Comparison of ENCODE assay signal across 6 cellular contexts in the genomic region with DNA sequence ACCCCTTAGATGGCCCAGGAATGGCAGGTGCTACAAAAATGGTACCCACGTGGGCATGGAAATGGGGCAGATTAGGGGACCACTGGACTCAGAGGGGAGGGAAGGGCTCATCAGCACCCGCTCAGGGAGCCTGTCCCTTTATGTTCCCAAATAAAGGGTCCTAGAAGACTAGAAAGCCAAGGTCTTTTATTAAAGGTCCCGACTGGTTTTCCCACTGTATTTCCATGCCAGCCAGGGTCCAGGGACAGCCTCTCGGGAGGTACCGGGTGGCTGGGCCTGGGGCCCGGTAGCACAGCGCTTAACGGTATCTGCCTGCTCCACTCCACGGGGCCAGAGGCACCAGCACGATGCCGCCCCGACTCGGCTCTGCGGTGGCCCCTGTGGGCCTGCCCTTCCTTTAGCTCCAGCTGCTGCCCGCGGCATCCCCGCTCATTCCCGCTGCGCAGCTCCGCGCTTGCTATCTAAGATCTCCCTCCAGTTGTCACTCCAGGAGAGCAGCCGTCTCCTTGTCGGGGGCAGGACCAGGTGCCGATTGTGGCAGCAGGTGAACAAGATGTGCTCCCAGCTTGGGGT. TPM values are rescaled to one million over a fixed set of nuclear protein-coding genes. Genes with fewer than 3 reads are reported as not detected.
DNase-seq lines count a peak whose midpoint lies in the region; ATAC-seq and TF ChIP-seq lines count a peak whose summit lies in the region.

No MANE protein-coding gene starts in this region.

- no peak overlapping the region for H3K27ac ChIP-seq in OCI-LY7 (ENCODE audit: low read depth, low read length, poor library complexity, severe bottlenecking)

- no TSS peak for BruUV-seq in OCI-LY7 (replicated peaks; lab: Mats Ljungman, UMichigan)

- H3K9me3 ChIP-seq in OCI-LY7 (ENCODE audit: low read length) (no peaks in the 10 kb centered on the region), iPS-15b (ENCODE audit: control insufficient read depth, insufficient read depth, low read length) (no peaks in the 10 kb centered on the region)

- peak overlapping the region; percentile 76 for H3K4me2 ChIP-seq in OCI-LY7 (ENCODE audit: low read length)

- H2AFZ ChIP-seq in OCI-LY7 (ENCODE audit: low read length): no peak overlapping the region

- peak overlapping the region; percentile 73 for H3K4me3 ChIP-seq in AG04449 (ENCODE audit: low read depth, low read length)
- peak overlapping the region; percentile 89 for H3K4me3 ChIP-seq in OCI-LY7 (ENCODE audit: low read depth, low read length, poor library complexity, severe bottlenecking)
- H3K4me3 ChIP-seq in iPS-15b (ENCODE audit: low read depth, low read length): peak overlapping the region; percentile 71

- POLR2A ChIA-PET in AG04449 (lab: Yijun Ruan, JAX) (interaction anchor here (1.7 kb wide), 1 partner anchor 16 kb away, joined by 8 read pairs; no protein-coding TSS in a partner anchor), OCI-LY7 (lab: Charles Lee) (interaction anchor here (0.5 to 2.3 kb wide), 5 partner anchors 7 to 117 kb away, joined by 4 to 11 read pairs (median 5); partner anchors contain the start of gene ARMC7)

- DNase-seq in AG04449 (ENCODE audit: low read depth, low spot score): no peak
- DNase-seq in OCI-LY7 (ENCODE audit: low spot score): no peak
- no peak for DNase-seq in AG08395 (ENCODE audit: low spot score)
- DNase-seq in germinal center (ENCODE audit: low spot score): no peak

- H4K20me1 ChIP-seq in OCI-LY7 (ENCODE audit: insufficient read depth, low read length): peaks cover 10% of the 10 kb centered on the region

- H3K4me1 ChIP-seq in OCI-LY7 (ENCODE audit: insufficient read depth, low read length, poor library complexity, severe bottlenecking) (peaks cover 36% of the 10 kb centered on the region), iPS-15b (ENCODE audit: control insufficient read depth, insufficient read depth, low read length) (peaks cover 2% of the 10 kb centered on the region)

- no peak overlapping the region for H3K9ac ChIP-seq in iPS-15b (ENCODE audit: low read depth, low read length)

- TF ChIP-seq CTCF in AG04449 (IDR thresholded peaks at IDR 0.05; ENCODE audit: insufficient read depth, low read length, missing control alignments) (no peak), OCI-LY7 (conservative IDR thresholded peaks at IDR 0.05; ENCODE audit: low read length) (no peak)

- no peaks in the 10 kb centered on the region for H3K9me2 ChIP-seq in OCI-LY7 (ENCODE audit: insufficient read depth, low read length)

- CTCF ChIA-PET in AG04449 (lab: Yijun Ruan, JAX): interaction anchor here (0.9 to 4.9 kb wide), 24 partner anchors 9 to 169 kb away, joined by 3 to 105 read pairs (median 6); partner anchors contain the start of genes ARMC7, JPT1, MIF4GD and SLC16A5
- CTCF ChIA-PET in OCI-LY7 (lab: Charles Lee; ENCODE audit: unreplicated experiment): interaction anchor here (1.0 to 3.4 kb wide), 4 partner anchors 9 to 117 kb away, joined by 6 to 26 read pairs (median 6); partner anchors contain the start of gene MRPL58

- no peak for ATAC-seq in GM18907 (IDR thresholded peaks at IDR 0.05; ENCODE audit: unreplicated experiment)

- intact Hi-C loops in OCI-LY7 (cut with micrococcal nuclease; ENCODE audit: unreplicated experiment): loop anchor here (2.0 kb wide), 1 partner anchor 53 kb away; the partner anchor contains the start of gene SUMO2

- H3K36me3 ChIP-seq in OCI-LY7 (ENCODE audit: insufficient read depth, low read length) (peaks cover 30% of the 10 kb centered on the region; the same call in 1 of the 2 replicates), iPS-15b (ENCODE audit: control insufficient read depth, insufficient read depth, low read length) (peaks cover 20% of the 10 kb centered on the region)

- no peaks in the 10 kb centered on the region for H3K27me3 ChIP-seq in iPS-15b (ENCODE audit: control insufficient read depth, insufficient read depth, low read length)

- peaks cover 17% of the 10 kb centered on the region for H3K79me2 ChIP-seq in OCI-LY7 (ENCODE audit: insufficient read depth, low read depth, low read length)

RNA-seq across cellular contexts. Expression of gene NT5C, which starts 1.4 kb away (rescaled TPM):
- total RNA-seq in OCI-LY7 (2014; rRNA removed; shearing (Covaris generic)): 229 and 259 TPM in 2 replicates
- 106 and 107 TPM in 2 replicates for total RNA-seq in OCI-LY7 (2022)

RNA-seq across cellular contexts. Expression of gene ARMC7, which starts 20.4 kb away (rescaled TPM):
- total RNA-seq in OCI-LY7 (2014; rRNA removed; shearing (Covaris generic)): 6.8 and 7.1 TPM in 2 replicates
- total RNA-seq in OCI-LY7 (2022): 16.9 and 19.9 TPM in 2 replicates

RNA-seq across cellular contexts. Expression of gene JPT1, which starts 24.2 kb away (rescaled TPM):
- total RNA-seq in OCI-LY7 (2014; rRNA removed; shearing (Covaris generic)): 121 and 140 TPM in 2 replicates
- total RNA-seq in OCI-LY7 (2022): 251 and 253 TPM in 2 replicates

RNA-seq across cellular contexts. Expression of gene SLC16A5, which starts 42.4 kb away (rescaled TPM):
- total RNA-seq in OCI-LY7 (2014; rRNA removed; shearing (Covaris generic)): not detected in 2 replicates
- not detected in 2 replicates for total RNA-seq in OCI-LY7 (2022)

RNA-seq across cellular contexts. Expression of gene SUMO2, which starts 52.6 kb away (rescaled TPM):
- total RNA-seq in OCI-LY7 (2014; rRNA removed; shearing (Covaris generic)): 286 and 296 TPM in 2 replicates
- 628 and 714 TPM in 2 replicates for total RNA-seq in OCI-LY7 (2022)
